In genomic region chr13:62512194-62513141, GRCh38 we compare ENCODE assay signal across 8 cellular contexts.
DNase-seq lines count a peak whose midpoint lies in the region; ATAC-seq and TF ChIP-seq lines count a peak whose summit lies in the region.

No MANE protein-coding gene starts in this region.

- no peaks in the 10 kb centered on the region for H3K4me1 Mint-ChIP-seq in activated T-helper 17 cell treated with anti-CD3 and anti-CD28 coated beads, Interleukin-2, amount 50 U/mL, for 72 hours

- H3K4me3 ChIP-seq in NB4 (ENCODE audit: low read depth, low read length) = no peak overlapping the region

- no peaks in the 10 kb centered on the region for H3K27me3 Mint-ChIP-seq in activated T-helper 17 cell treated with anti-CD3 and anti-CD28 coated beads, Interleukin-2, amount 50 U/mL, for 72 hours

- peaks cover 9% of the 10 kb centered on the region for H3K9me3 Mint-ChIP-seq in activated T-helper 17 cell treated with anti-CD3 and anti-CD28 coated beads, Interleukin-2, amount 50 U/mL, for 72 hours

- H3K4me3 Mint-ChIP-seq in activated T-helper 17 cell treated with anti-CD3 and anti-CD28 coated beads, Interleukin-2, amount 50 U/mL, for 72 hours = no peak overlapping the region

- peak; percentile 94 for ATAC-seq in GM18517 (IDR thresholded peaks at IDR 0.05; ENCODE audit: unreplicated experiment)
- ATAC-seq in HG02840 (IDR thresholded peaks at IDR 0.05; ENCODE audit: low FRiP score, unreplicated experiment) = peak; percentile 91
- peak; percentile 39 for ATAC-seq in activated T-helper 17 cell treated with anti-CD3 and anti-CD28 coated beads, Interleukin-2, amount 50 U/mL, for 72 hours (replicated peaks)

- no peaks in the 10 kb centered on the region for H3K36me3 Mint-ChIP-seq in activated T-helper 17 cell treated with anti-CD3 and anti-CD28 coated beads, Interleukin-2, amount 50 U/mL, for 72 hours (ENCODE audit: low read depth)

- DNase-seq in COLO668 (lab: John Stamatoyannopoulos, UW; ENCODE audit: unreplicated experiment) (peak; percentile 46), NB4 (ENCODE audit: low read depth) (peak; percentile 67), islet precursor cell (peak; percentile 70), NCI-H128 (lab: John Stamatoyannopoulos, UW; ENCODE audit: unreplicated experiment) (no peak)
- DNase-seq in activated effector memory CD4-positive, alpha-beta T cell treated with Interleukin-2 at 50 U/mL for 16 hours = no peak

- TF ChIP-seq CTCF in NB4 (IDR thresholded peaks at IDR 0.05; ENCODE audit: low read depth, low read length) = peak; percentile 83

- TF ChIP-seq POLR2A in NB4 (IDR thresholded peaks at IDR 0.05; ENCODE audit: extremely low read depth, insufficient read length) = no peak

- H3K27ac Mint-ChIP-seq in activated T-helper 17 cell treated with anti-CD3 and anti-CD28 coated beads, Interleukin-2, amount 50 U/mL, for 72 hours = no peak overlapping the region

Comparison
In these comparisons a context has a peak if more than half of its experiments do, and no peak if none do; other contexts are left out.
1. DNase-seq: peak in COLO668 (single experiment), NB4 (single experiment) and islet precursor cell (single experiment); none in activated effector memory CD4-positive, alpha-beta T cell treated with Interleukin-2 at 50 U/mL for 16 hours (single experiment) and NCI-H128 (single experiment).
2. ATAC-seq: peak in every context shown above with its lines; median percentile 94 in GM18517; 91 in HG02840; 39 in activated T-helper 17 cell treated with anti-CD3 and anti-CD28 coated beads, Interleukin-2, amount 50 U/mL, for 72 hours.